In the genomic region with DNA sequence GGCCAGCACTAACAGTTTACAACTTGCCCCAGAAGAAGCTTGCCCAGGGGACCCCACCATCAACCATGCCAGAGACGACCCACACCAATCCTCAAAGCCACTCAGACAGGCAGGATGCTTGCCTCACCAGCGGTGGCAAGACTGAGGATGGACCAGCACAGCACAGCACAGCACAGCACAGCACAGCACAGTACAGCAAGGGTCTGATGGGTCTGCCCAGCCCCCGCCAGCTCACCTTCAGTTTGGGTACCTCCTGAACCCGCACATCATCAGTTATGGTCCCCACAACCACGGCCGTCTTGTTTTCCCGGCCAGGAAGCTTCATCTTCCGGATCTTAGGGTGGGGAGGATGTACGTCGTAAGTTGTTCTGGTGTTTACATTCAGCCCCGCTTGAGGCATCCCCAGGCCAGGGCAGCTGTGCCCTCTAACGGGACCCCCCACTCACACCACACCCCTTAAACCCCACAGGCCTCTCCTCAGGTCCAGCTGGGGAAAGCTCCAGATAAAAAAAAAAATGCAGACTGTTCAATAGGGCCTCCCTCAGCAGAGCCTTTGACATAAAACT, we compare ENCODE assay signal across 2 cellular contexts.
TF ChIP-seq lines count a peak whose summit lies in the region.

No MANE protein-coding gene starts in this region.

TF ChIP-seq in SK-N-SH, 30 proteins besides CTCF, POLR2A, EP300 and RAD21 (continued from another document):
- TF ChIP-seq, protein P1, sequence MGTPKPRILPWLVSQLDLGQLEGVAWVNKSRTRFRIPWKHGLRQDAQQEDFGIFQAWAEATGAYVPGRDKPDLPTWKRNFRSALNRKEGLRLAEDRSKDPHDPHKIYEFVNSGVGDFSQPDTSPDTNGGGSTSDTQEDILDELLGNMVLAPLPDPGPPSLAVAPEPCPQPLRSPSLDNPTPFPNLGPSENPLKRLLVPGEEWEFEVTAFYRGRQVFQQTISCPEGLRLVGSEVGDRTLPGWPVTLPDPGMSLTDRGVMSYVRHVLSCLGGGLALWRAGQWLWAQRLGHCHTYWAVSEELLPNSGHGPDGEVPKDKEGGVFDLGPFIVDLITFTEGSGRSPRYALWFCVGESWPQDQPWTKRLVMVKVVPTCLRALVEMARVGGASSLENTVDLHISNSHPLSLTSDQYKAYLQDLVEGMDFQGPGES (IDR thresholded peaks at IDR 0.05; ENCODE audit: low read depth, low read length), result no peak
- TF ChIP-seq JUND (IDR thresholded peaks at IDR 0.05) (no peak), TAF1 (IDR thresholded peaks at IDR 0.05; ENCODE audit: borderline replicate concordance, low read depth, low read length) (no peak), MXI1 (IDR thresholded peaks at IDR 0.05; ENCODE audit: low read depth, low read length) (no peak), NRF1 (IDR thresholded peaks at IDR 0.05; ENCODE audit: low read depth, low read length) (no peak), TCF12 (IDR thresholded peaks at IDR 0.05) (no peak), FOXJ3 (CRISPR knock-in tag; IDR thresholded peaks at IDR 0.05) (no peak), EZH2phosphoT487 (IDR thresholded peaks at IDR 0.05; ENCODE audit: borderline replicate concordance, low read depth) (no peak), TEAD4 (IDR thresholded peaks at IDR 0.05; ENCODE audit: borderline replicate concordance, insufficient read depth) (no peak), CHD2 (IDR thresholded peaks at IDR 0.05; ENCODE audit: low read length, partially characterized antibody) (no peak)
- TF ChIP-seq, protein P2, sequence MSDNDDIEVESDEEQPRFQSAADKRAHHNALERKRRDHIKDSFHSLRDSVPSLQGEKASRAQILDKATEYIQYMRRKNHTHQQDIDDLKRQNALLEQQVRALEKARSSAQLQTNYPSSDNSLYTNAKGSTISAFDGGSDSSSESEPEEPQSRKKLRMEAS (IDR thresholded peaks at IDR 0.05; ENCODE audit: low read depth), result no peak
- TF ChIP-seq, protein P3, sequence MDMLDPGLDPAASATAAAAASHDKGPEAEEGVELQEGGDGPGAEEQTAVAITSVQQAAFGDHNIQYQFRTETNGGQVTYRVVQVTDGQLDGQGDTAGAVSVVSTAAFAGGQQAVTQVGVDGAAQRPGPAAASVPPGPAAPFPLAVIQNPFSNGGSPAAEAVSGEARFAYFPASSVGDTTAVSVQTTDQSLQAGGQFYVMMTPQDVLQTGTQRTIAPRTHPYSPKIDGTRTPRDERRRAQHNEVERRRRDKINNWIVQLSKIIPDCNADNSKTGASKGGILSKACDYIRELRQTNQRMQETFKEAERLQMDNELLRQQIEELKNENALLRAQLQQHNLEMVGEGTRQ (IDR thresholded peaks at IDR 0.05; ENCODE audit: borderline replicate concordance, low read depth, low read length), result no peak
- TF ChIP-seq, protein P4, sequence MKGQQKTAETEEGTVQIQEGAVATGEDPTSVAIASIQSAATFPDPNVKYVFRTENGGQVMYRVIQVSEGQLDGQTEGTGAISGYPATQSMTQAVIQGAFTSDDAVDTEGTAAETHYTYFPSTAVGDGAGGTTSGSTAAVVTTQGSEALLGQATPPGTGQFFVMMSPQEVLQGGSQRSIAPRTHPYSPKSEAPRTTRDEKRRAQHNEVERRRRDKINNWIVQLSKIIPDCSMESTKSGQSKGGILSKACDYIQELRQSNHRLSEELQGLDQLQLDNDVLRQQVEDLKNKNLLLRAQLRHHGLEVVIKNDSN (IDR thresholded peaks at IDR 0.05; ENCODE audit: borderline replicate concordance, low read depth), result no peak

TF ChIP-seq in SK-N-SH treated with all-trans-retinoic acid at 6 μM for 48 hours, 23 proteins besides CTCF, POLR2A, EP300 and RAD21 (continued from another document):
- TF ChIP-seq, protein P5, sequence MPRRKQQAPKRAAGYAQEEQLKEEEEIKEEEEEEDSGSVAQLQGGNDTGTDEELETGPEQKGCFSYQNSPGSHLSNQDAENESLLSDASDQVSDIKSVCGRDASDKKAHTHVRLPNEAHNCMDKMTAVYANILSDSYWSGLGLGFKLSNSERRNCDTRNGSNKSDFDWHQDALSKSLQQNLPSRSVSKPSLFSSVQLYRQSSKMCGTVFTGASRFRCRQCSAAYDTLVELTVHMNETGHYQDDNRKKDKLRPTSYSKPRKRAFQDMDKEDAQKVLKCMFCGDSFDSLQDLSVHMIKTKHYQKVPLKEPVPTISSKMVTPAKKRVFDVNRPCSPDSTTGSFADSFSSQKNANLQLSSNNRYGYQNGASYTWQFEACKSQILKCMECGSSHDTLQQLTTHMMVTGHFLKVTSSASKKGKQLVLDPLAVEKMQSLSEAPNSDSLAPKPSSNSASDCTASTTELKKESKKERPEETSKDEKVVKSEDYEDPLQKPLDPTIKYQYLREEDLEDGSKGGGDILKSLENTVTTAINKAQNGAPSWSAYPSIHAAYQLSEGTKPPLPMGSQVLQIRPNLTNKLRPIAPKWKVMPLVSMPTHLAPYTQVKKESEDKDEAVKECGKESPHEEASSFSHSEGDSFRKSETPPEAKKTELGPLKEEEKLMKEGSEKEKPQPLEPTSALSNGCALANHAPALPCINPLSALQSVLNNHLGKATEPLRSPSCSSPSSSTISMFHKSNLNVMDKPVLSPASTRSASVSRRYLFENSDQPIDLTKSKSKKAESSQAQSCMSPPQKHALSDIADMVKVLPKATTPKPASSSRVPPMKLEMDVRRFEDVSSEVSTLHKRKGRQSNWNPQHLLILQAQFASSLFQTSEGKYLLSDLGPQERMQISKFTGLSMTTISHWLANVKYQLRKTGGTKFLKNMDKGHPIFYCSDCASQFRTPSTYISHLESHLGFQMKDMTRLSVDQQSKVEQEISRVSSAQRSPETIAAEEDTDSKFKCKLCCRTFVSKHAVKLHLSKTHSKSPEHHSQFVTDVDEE (CRISPR knock-in tag; IDR thresholded peaks at IDR 0.05), result no peak
- no peak for TF ChIP-seq PPARA (CRISPR knock-in tag; IDR thresholded peaks at IDR 0.05; ENCODE audit: borderline replicate concordance)
- no peak for TF ChIP-seq ARNTL (CRISPR knock-in tag; IDR thresholded peaks at IDR 0.05; ENCODE audit: borderline replicate concordance, low read depth)
- TF ChIP-seq ZFP30 (CRISPR knock-in tag; IDR thresholded peaks at IDR 0.05), result no peak
- TF ChIP-seq ZNF70 (CRISPR knock-in tag; IDR thresholded peaks at IDR 0.05), result no peak
- TF ChIP-seq ZFP3 (CRISPR knock-in tag; IDR thresholded peaks at IDR 0.05), result no peak
- TF ChIP-seq ZNF565 (CRISPR knock-in tag; conservative IDR thresholded peaks at IDR 0.05; ENCODE audit: low read depth), result no peak
- no peak for TF ChIP-seq TOX (CRISPR knock-in tag; IDR thresholded peaks at IDR 0.05; ENCODE audit: borderline replicate concordance)
- no peak for TF ChIP-seq CSDC2 (CRISPR knock-in tag; IDR thresholded peaks at IDR 0.05)
- no peak for TF ChIP-seq ZNF8 (CRISPR knock-in tag; IDR thresholded peaks at IDR 0.05)
- TF ChIP-seq, protein P6, sequence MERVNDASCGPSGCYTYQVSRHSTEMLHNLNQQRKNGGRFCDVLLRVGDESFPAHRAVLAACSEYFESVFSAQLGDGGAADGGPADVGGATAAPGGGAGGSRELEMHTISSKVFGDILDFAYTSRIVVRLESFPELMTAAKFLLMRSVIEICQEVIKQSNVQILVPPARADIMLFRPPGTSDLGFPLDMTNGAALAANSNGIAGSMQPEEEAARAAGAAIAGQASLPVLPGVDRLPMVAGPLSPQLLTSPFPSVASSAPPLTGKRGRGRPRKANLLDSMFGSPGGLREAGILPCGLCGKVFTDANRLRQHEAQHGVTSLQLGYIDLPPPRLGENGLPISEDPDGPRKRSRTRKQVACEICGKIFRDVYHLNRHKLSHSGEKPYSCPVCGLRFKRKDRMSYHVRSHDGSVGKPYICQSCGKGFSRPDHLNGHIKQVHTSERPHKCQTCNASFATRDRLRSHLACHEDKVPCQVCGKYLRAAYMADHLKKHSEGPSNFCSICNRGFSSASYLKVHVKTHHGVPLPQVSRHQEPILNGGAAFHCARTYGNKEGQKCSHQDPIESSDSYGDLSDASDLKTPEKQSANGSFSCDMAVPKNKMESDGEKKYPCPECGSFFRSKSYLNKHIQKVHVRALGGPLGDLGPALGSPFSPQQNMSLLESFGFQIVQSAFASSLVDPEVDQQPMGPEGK (CRISPR knock-in tag; IDR thresholded peaks at IDR 0.05; ENCODE audit: borderline replicate concordance), result no peak
